In genomic region chr16:86133847-86134375, GRCh38 we compare ENCODE assay signal across 17 cellular contexts.
DNase-seq lines count a peak whose midpoint lies in the region; ATAC-seq, FAIRE-seq and TF ChIP-seq lines count a peak whose summit lies in the region.
"Had no signal": no experiment of that assay in that cellular context is flagged by ENCODE, and none has a peak within 500 bp of the region (broad histone marks: within the 10 kb centered on the region; RNA-seq: fewer than 3 reads in every experiment).

No MANE protein-coding gene starts in this region.

- DNase-seq in SKM-1 treated with dmso at 0.1 percent for 144 hours (lab: John Stamatoyannopoulos, UW; ENCODE audit: unreplicated experiment) (peak; percentile 11), SKM-1 (lab: John Stamatoyannopoulos, UW; ENCODE audit: unreplicated experiment) (no peak), H7 (peak; percentile 8), bronchial epithelial cell (ENCODE audit: low read depth) (no peak), trophoblast cell (no peak), H54 (ENCODE audit: insufficient read length, low spot score) (no peak)
- DNase-seq in stimulated activated CD4-positive, alpha-beta T cell treated with anti-CD3 and anti-CD28 coated beads, Interleukin-1b, Interleukin-23, amount 100 ng/mL, for 48 hours = no peak
- DNase-seq: Calu3; CD8-positive, alpha-beta T cell; DMS79 treated with DMSO at 0.1 percent for 48 hours; GF-D8 had no signal

- H3K4me3 ChIP-seq in H7 (ENCODE audit: insufficient read depth, low read depth, low read length) (no peak overlapping the region), bronchial epithelial cell (ENCODE audit: low read depth, low read length) (no peak overlapping the region), trophoblast cell (ENCODE audit: low read depth, low read length) (peak overlapping the region; percentile 37)
- H3K4me3 ChIP-seq: BLaER1 treated with 17β-estradiol and CSF1 and Interleukin-3, amounts not matched to agents 10 nM and 100 nM; GM23338; HAP-1; K562 had no signal

- WGBS in trophoblast cell (ENCODE audit: extremely low coverage, insufficient coverage, insufficient read length) = no CpG with 5 or more reads among the region's 9 CpGs

- H2BK5ac ChIP-seq in trophoblast cell (ENCODE audit: low read depth, low read length, poor library complexity) = no peak overlapping the region

- no peaks in the 10 kb centered on the region for H3K79me1 ChIP-seq in trophoblast cell (ENCODE audit: low read length)

- H2BK12ac ChIP-seq in trophoblast cell (ENCODE audit: low read length) = no peak overlapping the region

- H4K12ac ChIP-seq in trophoblast cell (ENCODE audit: low read depth, low read length) = no peak overlapping the region

- H2AK5ac ChIP-seq in trophoblast cell (ENCODE audit: low read length) = no peak overlapping the region

- H3K79me2 ChIP-seq in trophoblast cell (ENCODE audit: control insufficient read depth, insufficient read depth, low read length, poor library complexity) = no peaks in the 10 kb centered on the region

- TF ChIP-seq CTCF in bronchial epithelial cell (IDR thresholded peaks at IDR 0.05; ENCODE audit: insufficient read depth, low read length, severe bottlenecking) = no peak

- H2AFZ ChIP-seq in trophoblast cell (ENCODE audit: insufficient read depth, low read length, poor library complexity) = no peak overlapping the region
- H2AFZ ChIP-seq: GM23338 had no signal

- ATAC-seq in GM18505 (IDR thresholded peaks at IDR 0.05; ENCODE audit: unreplicated experiment) = no peak
- ATAC-seq: CD8-positive, alpha-beta T cell; GM23338; K562 had no signal

- H3K23ac ChIP-seq in trophoblast cell (ENCODE audit: low read length) = no peak overlapping the region

- H3K4me1 ChIP-seq in trophoblast cell (ENCODE audit: control insufficient read depth in 1 of 2, insufficient read depth in 2 of 2, low read length in 2 of 2) = peaks cover 0 to 2% of the 10 kb centered on the region in 2 experiments
- H3K4me1 ChIP-seq: HAP-1 had no signal

- H3K14ac ChIP-seq in trophoblast cell (ENCODE audit: low read length) = no peak overlapping the region

- no peak overlapping the region for H4K91ac ChIP-seq in trophoblast cell (ENCODE audit: low read depth, low read length)

- no peak overlapping the region for H3K18ac ChIP-seq in trophoblast cell (ENCODE audit: low read length)

- H3K9ac ChIP-seq in trophoblast cell (ENCODE audit: low read length) = no peak overlapping the region
- H3K9ac ChIP-seq: BLaER1 treated with 17β-estradiol and CSF1 and Interleukin-3, amounts not matched to agents 10 nM and 100 nM had no signal

- H3K27ac ChIP-seq in trophoblast cell (ENCODE audit: low read depth, low read length) = no peak overlapping the region
- H3K27ac ChIP-seq: BLaER1 treated with 17β-estradiol and CSF1 and Interleukin-3, amounts not matched to agents 10 nM and 100 nM had no signal

- H3K4ac ChIP-seq in trophoblast cell (ENCODE audit: low read depth, low read length) = no peak overlapping the region

- H3K4me2 ChIP-seq in trophoblast cell (ENCODE audit: low read length) = no peak overlapping the region
- H3K4me2 ChIP-seq: GM23338 had no signal

- H3K9me3 ChIP-seq in trophoblast cell (ENCODE audit: insufficient read depth, low read depth, low read length) = no peaks in the 10 kb centered on the region
- H3K9me3 ChIP-seq: HAP-1 had no signal

- no peak overlapping the region for H4K8ac ChIP-seq in trophoblast cell (ENCODE audit: low read depth, low read length)

- no peak overlapping the region for H2BK120ac ChIP-seq in trophoblast cell (ENCODE audit: insufficient read depth, low read length, poor library complexity)

- TF ChIP-seq POLR2A in GM18505 (IDR thresholded peaks at IDR 0.05; ENCODE audit: borderline replicate concordance, extremely low read depth, insufficient read depth, insufficient read length) = no peak
- TF ChIP-seq POLR2A in H54 (IDR thresholded peaks at IDR 0.05; ENCODE audit: low read depth, low read length) = no peak

- FAIRE-seq in bronchial epithelial cell (lab: Jason Lieb, UNC) = peak; percentile 84
- FAIRE-seq in H54 (lab: Jason Lieb, UNC) = no peak
- FAIRE-seq: GM19239, K562 had no signal

- H3K36me3 ChIP-seq in H7 (replicated peaks; ENCODE audit: control insufficient read depth, insufficient read depth, low read length) = no peaks in the 10 kb centered on the region
- H3K36me3 ChIP-seq in bronchial epithelial cell (ENCODE audit: control insufficient read depth, insufficient read depth, low read length) = no peaks in the 10 kb centered on the region
- H3K36me3 ChIP-seq in trophoblast cell (ENCODE audit: control insufficient read depth in 1 of 2, insufficient read depth in 2 of 2, low read length in 2 of 2) = no peaks in the 10 kb centered on the region
- H3K36me3 ChIP-seq: BLaER1 treated with 17β-estradiol and CSF1 and Interleukin-3, amounts not matched to agents 10 nM and 100 nM; HAP-1 had no signal

- no peaks in the 10 kb centered on the region for H3K27me3 ChIP-seq in H7 (ENCODE audit: control insufficient read depth, insufficient read depth, low read length)
- H3K27me3 ChIP-seq in bronchial epithelial cell (ENCODE audit: control insufficient read depth, insufficient read depth, low read length) = no peaks in the 10 kb centered on the region
- H3K27me3 ChIP-seq in trophoblast cell (ENCODE audit: insufficient read depth, low read length) = no peaks in the 10 kb centered on the region
- H3K27me3 ChIP-seq: BLaER1 treated with 17β-estradiol and CSF1 and Interleukin-3, amounts not matched to agents 10 nM and 100 nM had no signal

Comparison
In these comparisons a context has a peak if more than half of its experiments do, and no peak if none do; other contexts are left out.
1. DNase-seq: peak in SKM-1 treated with dmso at 0.1 percent for 144 hours (single experiment) and H7 (single experiment); none in SKM-1 (single experiment), bronchial epithelial cell (single experiment), trophoblast cell (0 of 2), H54 (single experiment) and stimulated activated CD4-positive, alpha-beta T cell treated with anti-CD3 and anti-CD28 coated beads, Interleukin-1b, Interleukin-23, amount 100 ng/mL, for 48 hours (single experiment).